8 cellular contexts compared by ENCODE assay signal in the genomic region with DNA sequence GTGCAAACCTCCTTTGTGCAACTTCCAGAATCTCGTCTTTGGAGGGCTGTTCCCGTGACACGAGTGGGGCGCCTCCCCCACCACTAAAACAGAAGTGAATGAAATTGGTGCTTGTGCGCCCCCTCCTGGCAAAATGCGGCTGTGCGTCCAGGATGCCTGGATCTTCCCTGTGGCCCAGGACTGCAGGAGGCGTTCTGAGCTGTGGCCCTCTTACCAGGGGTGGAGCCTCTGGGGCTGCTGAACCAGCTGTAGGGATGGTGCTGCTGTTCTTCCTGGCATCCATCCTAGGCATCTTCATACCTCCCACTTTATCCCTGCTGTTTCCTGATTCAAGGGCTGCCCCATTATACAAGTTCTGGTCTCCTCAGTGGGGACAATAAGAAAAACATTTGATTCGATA. TPM values are rescaled to one million over a fixed set of nuclear protein-coding genes. Genes with fewer than 3 reads are reported as not detected.
DNase-seq lines count a peak whose midpoint lies in the region; ATAC-seq and TF ChIP-seq lines count a peak whose summit lies in the region.

No MANE protein-coding gene starts in this region.

- intact Hi-C loops in activated CD4-positive, alpha-beta T cell treated with anti-CD3 and anti-CD28 coated beads, Interleukin-2, amount 10 ng/mL, durations not matched to agents 24 days and 14 days (cut with micrococcal nuclease), result loop anchor here (1.0 kb wide), 2 partner anchors 78 to 89 kb away; no protein-coding TSS in a partner anchor

- H3K4me3 Mint-ChIP-seq in activated CD4-positive, alpha-beta T cell treated with anti-CD3 and anti-CD28 coated beads, Interleukin-2, amount 10 ng/mL, durations not matched to agents 24 days and 14 days, result no peak overlapping the region

- peak; percentile 51 for DNase-seq in NK-92 treated with Interleukin-12 subunit alpha and Interleukin-12 subunit beta, amount 100 ng/mL, for 24 hours (lab: John Stamatoyannopoulos, UW)
- DNase-seq in NK-92 (lab: John Stamatoyannopoulos, UW; ENCODE audit: unreplicated experiment) (no peak), NCI-H510A (lab: John Stamatoyannopoulos, UW) (peak; percentile 30), choroid plexus epithelial cell (ENCODE audit: low read depth) (peak; percentile 91)
- DNase-seq in activated CD4-positive, alpha-beta T cell treated with anti-CD3 and anti-CD28 coated beads, Interleukin-2, amount 10 ng/mL, durations not matched to agents 24 days and 14 days, result peak; percentile 95
- peak; percentile 85 for DNase-seq in stimulated activated CD4-positive, alpha-beta T cell treated with anti-CD3 and anti-CD28 coated beads, Interleukin-4, amount 100 ng/mL, for 24 hours

- H3K27me3 Mint-ChIP-seq in activated CD4-positive, alpha-beta T cell treated with anti-CD3 and anti-CD28 coated beads, Interleukin-2, amount 10 ng/mL, durations not matched to agents 24 days and 14 days, result no peaks in the 10 kb centered on the region

- H3K9me3 Mint-ChIP-seq in activated CD4-positive, alpha-beta T cell treated with anti-CD3 and anti-CD28 coated beads, Interleukin-2, amount 10 ng/mL, durations not matched to agents 24 days and 14 days, result no peaks in the 10 kb centered on the region

- no peak overlapping the region for H3K27ac Mint-ChIP-seq in activated CD4-positive, alpha-beta T cell treated with anti-CD3 and anti-CD28 coated beads, Interleukin-2, amount 10 ng/mL, durations not matched to agents 24 days and 14 days

- no peaks in the 10 kb centered on the region for H3K9me3 ChIP-seq in liver (ENCODE audit: control insufficient read depth in 4 of 4, low read length in 3 of 4)

- peak overlapping the region; percentile 79 to 90 for H3K27ac ChIP-seq in liver (ENCODE audit: low read depth in 1 of 2, low read length in 2 of 2)

- H3K36me3 ChIP-seq in liver (ENCODE audit: control insufficient read depth in 4 of 4, insufficient read depth in 3 of 4, low read depth in 1 of 4, low read length in 3 of 4), result peaks cover 0 to 12% (median 7%) of the 10 kb centered on the region in 4 donors

- no peaks in the 10 kb centered on the region for H3K36me3 Mint-ChIP-seq in activated CD4-positive, alpha-beta T cell treated with anti-CD3 and anti-CD28 coated beads, Interleukin-2, amount 10 ng/mL, durations not matched to agents 24 days and 14 days (ENCODE audit: low read depth)

- WGBS in liver, result 17% methylated on average over 9 of the region's 9 CpGs

- H3K4me1 ChIP-seq in liver (ENCODE audit: control insufficient read depth in 4 of 4, insufficient read depth in 4 of 4, low read length in 3 of 4), result peaks cover 4 to 34% (median 22%) of the 10 kb centered on the region in 4 donors

- no peaks in the 10 kb centered on the region for H3K27me3 ChIP-seq in liver (ENCODE audit: control insufficient read depth in 4 of 4, insufficient read depth in 4 of 4, low read length in 3 of 4)

- H3K4me3 ChIP-seq in choroid plexus epithelial cell (ENCODE audit: low read depth, low read length), result no peak overlapping the region
- no peak overlapping the region for H3K4me3 ChIP-seq in liver (ENCODE audit: low read depth in 1 of 3, low read length in 3 of 3)

- ATAC-seq in HG03280 (IDR thresholded peaks at IDR 0.05; ENCODE audit: unreplicated experiment), result no peak

- H3K4me1 Mint-ChIP-seq in activated CD4-positive, alpha-beta T cell treated with anti-CD3 and anti-CD28 coated beads, Interleukin-2, amount 10 ng/mL, durations not matched to agents 24 days and 14 days, result peaks cover 5% of the 10 kb centered on the region

- H3K9ac ChIP-seq in liver (ENCODE audit: low read depth in 1 of 2, low read length in 2 of 2), result no peak overlapping the region

- TF ChIP-seq RAD21 in liver (IDR thresholded peaks at IDR 0.05), result peak; percentile 87 to 91

- TF ChIP-seq CTCF in choroid plexus epithelial cell (conservative IDR thresholded peaks at IDR 0.05; ENCODE audit: low read depth, low read length) (peak; percentile 95), liver (IDR thresholded peaks at IDR 0.05; ENCODE audit: low read depth, low read length, missing input control) (peak; percentile 89)

TF ChIP-seq in liver, 16 proteins besides CTCF, POLR2A, EP300 and RAD21:
- TF ChIP-seq RXRA (IDR thresholded peaks at IDR 0.05) (no peak), EGR1 (IDR thresholded peaks at IDR 0.05; ENCODE audit: low read depth in 2 of 2) (no peak), NR2F2 (IDR thresholded peaks at IDR 0.05) (peak; percentile 10), JUND (IDR thresholded peaks at IDR 0.05) (no peak), FOXA2 (IDR thresholded peaks at IDR 0.05) (no peak)
- TF ChIP-seq, protein P1, sequence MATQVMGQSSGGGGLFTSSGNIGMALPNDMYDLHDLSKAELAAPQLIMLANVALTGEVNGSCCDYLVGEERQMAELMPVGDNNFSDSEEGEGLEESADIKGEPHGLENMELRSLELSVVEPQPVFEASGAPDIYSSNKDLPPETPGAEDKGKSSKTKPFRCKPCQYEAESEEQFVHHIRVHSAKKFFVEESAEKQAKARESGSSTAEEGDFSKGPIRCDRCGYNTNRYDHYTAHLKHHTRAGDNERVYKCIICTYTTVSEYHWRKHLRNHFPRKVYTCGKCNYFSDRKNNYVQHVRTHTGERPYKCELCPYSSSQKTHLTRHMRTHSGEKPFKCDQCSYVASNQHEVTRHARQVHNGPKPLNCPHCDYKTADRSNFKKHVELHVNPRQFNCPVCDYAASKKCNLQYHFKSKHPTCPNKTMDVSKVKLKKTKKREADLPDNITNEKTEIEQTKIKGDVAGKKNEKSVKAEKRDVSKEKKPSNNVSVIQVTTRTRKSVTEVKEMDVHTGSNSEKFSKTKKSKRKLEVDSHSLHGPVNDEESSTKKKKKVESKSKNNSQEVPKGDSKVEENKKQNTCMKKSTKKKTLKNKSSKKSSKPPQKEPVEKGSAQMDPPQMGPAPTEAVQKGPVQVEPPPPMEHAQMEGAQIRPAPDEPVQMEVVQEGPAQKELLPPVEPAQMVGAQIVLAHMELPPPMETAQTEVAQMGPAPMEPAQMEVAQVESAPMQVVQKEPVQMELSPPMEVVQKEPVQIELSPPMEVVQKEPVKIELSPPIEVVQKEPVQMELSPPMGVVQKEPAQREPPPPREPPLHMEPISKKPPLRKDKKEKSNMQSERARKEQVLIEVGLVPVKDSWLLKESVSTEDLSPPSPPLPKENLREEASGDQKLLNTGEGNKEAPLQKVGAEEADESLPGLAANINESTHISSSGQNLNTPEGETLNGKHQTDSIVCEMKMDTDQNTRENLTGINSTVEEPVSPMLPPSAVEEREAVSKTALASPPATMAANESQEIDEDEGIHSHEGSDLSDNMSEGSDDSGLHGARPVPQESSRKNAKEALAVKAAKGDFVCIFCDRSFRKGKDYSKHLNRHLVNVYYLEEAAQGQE (IDR thresholded peaks at IDR 0.05), result no peak

RNA-seq across cellular contexts. Expression of a gene that starts 18.5 kb away (rescaled TPM):
- 20.4 and 20.7 TPM in 2 replicates for total RNA-seq in activated CD4-positive, alpha-beta T cell treated with anti-CD3 and anti-CD28 coated beads, Interleukin-2, amount 10 ng/mL, durations not matched to agents 24 days and 14 days
- total RNA-seq in liver, result 10 to 100 TPM; 20.5 to 37.4 TPM
- polyA plus RNA-seq in liver, result 10 to 100 TPM; 15.5 to 41.2 TPM

RNA-seq across cellular contexts. Expression of a gene that starts 35.2 kb away (rescaled TPM):
- total RNA-seq in activated CD4-positive, alpha-beta T cell treated with anti-CD3 and anti-CD28 coated beads, Interleukin-2, amount 10 ng/mL, durations not matched to agents 24 days and 14 days, result 0.42 and 0.83 TPM in 2 replicates
- 1 to 10 TPM in 1 of 2 donors, under 1 TPM in 1; 0.67 to 1.0 TPM for total RNA-seq in liver
- polyA plus RNA-seq in liver, result 1 to 10 TPM; 1.0 to 1.8 TPM

RNA-seq across cellular contexts. Expression of a gene that starts 44.4 kb away (rescaled TPM):
- 97.7 and 109 TPM in 2 replicates for total RNA-seq in activated CD4-positive, alpha-beta T cell treated with anti-CD3 and anti-CD28 coated beads, Interleukin-2, amount 10 ng/mL, durations not matched to agents 24 days and 14 days
- total RNA-seq in liver, result 10 to 100 TPM; 18.2 to 33.4 TPM
- polyA plus RNA-seq in liver, result 10 to 100 TPM; 70.0 to 78.1 TPM

RNA-seq across cellular contexts. Expression of a gene that starts 49.4 kb away (rescaled TPM):
- total RNA-seq in activated CD4-positive, alpha-beta T cell treated with anti-CD3 and anti-CD28 coated beads, Interleukin-2, amount 10 ng/mL, durations not matched to agents 24 days and 14 days, result 67.8 and 72.6 TPM in 2 replicates
- 10 to 100 TPM; 19.4 to 40.0 TPM for total RNA-seq in liver
- 10 to 100 TPM; 29.2 to 35.1 TPM for polyA plus RNA-seq in liver

RNA-seq across cellular contexts. Expression of a gene that starts 58.8 kb away (rescaled TPM):
- 16.9 and 18.8 TPM in 2 replicates for total RNA-seq in activated CD4-positive, alpha-beta T cell treated with anti-CD3 and anti-CD28 coated beads, Interleukin-2, amount 10 ng/mL, durations not matched to agents 24 days and 14 days
- total RNA-seq in liver, result 10 to 100 TPM; 52.5 to 94.6 TPM
- 10 to 100 TPM; 31.5 to 37.9 TPM for polyA plus RNA-seq in liver
